Comparison of ENCODE assay signal across 1 cellular context in genomic region chr19:40791349-40791748, GRCh38.
TF ChIP-seq lines count a peak whose summit lies in the region.

No MANE protein-coding gene starts in this region.

TF ChIP-seq in HepG2, 621 proteins besides CTCF, POLR2A, EP300 and RAD21:
- TF ChIP-seq MAFK (conservative IDR thresholded peaks at IDR 0.05 in 1 of 2, IDR thresholded peaks at IDR 0.05 in 1 of 2; ENCODE audit: low read length in 2 of 2) (no peak), ZNF891 (CRISPR knock-in tag; IDR thresholded peaks at IDR 0.05) (no peak), DRAP1 (CRISPR knock-in tag; IDR thresholded peaks at IDR 0.05) (no peak), SIX4 (CRISPR knock-in tag; IDR thresholded peaks at IDR 0.05) (no peak), ZBTB20 (CRISPR knock-in tag; IDR thresholded peaks at IDR 0.05; ENCODE audit: borderline replicate concordance, low read depth) (no peak), ZNF749 (CRISPR knock-in tag; IDR thresholded peaks at IDR 0.05; ENCODE audit: borderline replicate concordance) (no peak)
- TF ChIP-seq, protein P1, sequence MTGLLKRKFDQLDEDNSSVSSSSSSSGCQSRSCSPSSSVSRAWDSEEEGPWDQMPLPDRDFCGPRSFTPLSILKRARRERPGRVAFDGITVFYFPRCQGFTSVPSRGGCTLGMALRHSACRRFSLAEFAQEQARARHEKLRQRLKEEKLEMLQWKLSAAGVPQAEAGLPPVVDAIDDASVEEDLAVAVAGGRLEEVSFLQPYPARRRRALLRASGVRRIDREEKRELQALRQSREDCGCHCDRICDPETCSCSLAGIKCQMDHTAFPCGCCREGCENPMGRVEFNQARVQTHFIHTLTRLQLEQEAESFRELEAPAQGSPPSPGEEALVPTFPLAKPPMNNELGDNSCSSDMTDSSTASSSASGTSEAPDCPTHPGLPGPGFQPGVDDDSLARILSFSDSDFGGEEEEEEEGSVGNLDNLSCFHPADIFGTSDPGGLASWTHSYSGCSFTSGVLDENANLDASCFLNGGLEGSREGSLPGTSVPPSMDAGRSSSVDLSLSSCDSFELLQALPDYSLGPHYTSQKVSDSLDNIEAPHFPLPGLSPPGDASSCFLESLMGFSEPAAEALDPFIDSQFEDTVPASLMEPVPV (CRISPR knock-in tag; IDR thresholded peaks at IDR 0.05): no peak
